Comparison of ENCODE assay signal across 8 cellular contexts in the genomic region with DNA sequence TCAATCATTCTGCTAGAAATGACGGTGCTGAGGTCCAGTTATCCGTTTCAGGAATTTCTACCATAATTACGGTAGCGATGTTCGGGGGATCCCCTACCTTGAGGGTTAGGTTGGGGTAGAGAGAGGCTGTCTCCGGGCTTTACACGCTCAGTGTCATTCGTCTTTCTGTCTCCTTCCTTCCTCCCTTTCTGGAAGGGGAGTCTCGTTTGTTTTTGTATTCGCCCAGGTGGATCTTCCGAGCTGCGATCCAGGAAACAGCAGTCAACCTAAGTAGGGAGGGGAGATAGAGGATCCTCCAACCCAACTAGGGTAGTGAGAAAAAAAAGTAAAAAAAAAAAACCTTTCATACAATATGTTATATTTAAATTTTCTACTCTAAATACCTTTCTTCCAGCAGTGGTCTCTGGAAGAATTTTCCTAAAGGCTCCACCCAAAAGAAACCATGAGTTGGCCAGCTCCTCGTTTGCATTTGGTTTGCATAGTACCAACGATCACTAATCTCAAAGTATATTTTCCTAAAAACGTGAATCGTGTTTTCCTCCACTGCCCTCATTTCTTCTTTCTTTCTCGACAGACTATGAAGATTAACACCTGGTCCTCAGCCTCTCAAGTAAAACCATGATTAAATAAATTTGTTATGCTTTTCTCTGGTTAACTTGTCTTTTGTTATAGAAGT. TPM values are rescaled to one million over a fixed set of nuclear protein-coding genes. Genes with fewer than 3 reads are reported as not detected.
DNase-seq lines count a peak whose midpoint lies in the region; ATAC-seq and TF ChIP-seq lines count a peak whose summit lies in the region.

No MANE protein-coding gene starts in this region.

- peaks cover 6% of the 10 kb centered on the region; the same call in 1 of the 2 replicates for H4K20me1 ChIP-seq in PC-9 (ENCODE audit: insufficient read depth)

- H3K27ac ChIP-seq in PC-9 (peak overlapping the region; percentile 92), trophoblast cell (ENCODE audit: low read depth, low read length) (peak overlapping the region; percentile 50)

- DNase-seq in PC-9 (no peak), endothelial cell (ENCODE audit: low spot score) (no peak), trophoblast cell (peak in 1 of 2 donors; percentile 15), NCI-H187 treated with DMSO at 0.1 percent for 48 hours (lab: John Stamatoyannopoulos, UW) (no peak), SK-N-DZ (ENCODE audit: low spot score) (no peak), ureter (ENCODE audit: low spot score) (no peak)

- peak overlapping the region; percentile 65 for H4K8ac ChIP-seq in trophoblast cell (ENCODE audit: low read depth, low read length)

- ATAC-seq in GM18868 (IDR thresholded peaks at IDR 0.05; ENCODE audit: unreplicated experiment) (peak; percentile 36), HG02678 (IDR thresholded peaks at IDR 0.05; ENCODE audit: unreplicated experiment) (peak; percentile 31)

- H2BK12ac ChIP-seq in trophoblast cell (ENCODE audit: low read length) = peak overlapping the region; percentile 56

- H3K9ac ChIP-seq in trophoblast cell (ENCODE audit: low read length) = peak overlapping the region; percentile 54

- H3K36me3 ChIP-seq in PC-9 (ENCODE audit: low read depth) (peaks cover 3% of the 10 kb centered on the region; the same call in 1 of the 2 replicates), trophoblast cell (ENCODE audit: control insufficient read depth in 1 of 2, insufficient read depth in 2 of 2, low read length in 2 of 2) (no peaks in the 10 kb centered on the region)

- H3K4me3 ChIP-seq in PC-9 = peak overlapping the region; percentile 94
- H3K4me3 ChIP-seq in trophoblast cell (ENCODE audit: low read depth, low read length) = peak overlapping the region; percentile 79

- peaks cover 18% of the 10 kb centered on the region for H3K79me1 ChIP-seq in trophoblast cell (ENCODE audit: low read length)

- peak overlapping the region; percentile 72 for H2BK5ac ChIP-seq in trophoblast cell (ENCODE audit: low read depth, low read length, poor library complexity)

- peak overlapping the region; percentile 96 for H3K4me2 ChIP-seq in PC-9
- H3K4me2 ChIP-seq in trophoblast cell (ENCODE audit: low read length) = peak overlapping the region; percentile 88

- H3K9me3 ChIP-seq in PC-9 (ENCODE audit: insufficient read depth, low read depth) = no peaks in the 10 kb centered on the region
- H3K9me3 ChIP-seq in trophoblast cell (ENCODE audit: insufficient read depth, low read depth, low read length) = no peaks in the 10 kb centered on the region

- no peak overlapping the region for H4K91ac ChIP-seq in trophoblast cell (ENCODE audit: low read depth, low read length)

- peaks cover 66% of the 10 kb centered on the region for H3K4me1 Mint-ChIP-seq in endothelial cell (ENCODE audit: unreplicated experiment)

- peaks cover 33% of the 10 kb centered on the region for H3F3A ChIP-seq in PC-9 (ENCODE audit: insufficient read depth, low read depth)

- H3K79me2 ChIP-seq in PC-9 (ENCODE audit: low read depth) = peaks cover 42% of the 10 kb centered on the region
- peaks cover 7% of the 10 kb centered on the region for H3K79me2 ChIP-seq in trophoblast cell (ENCODE audit: control insufficient read depth, insufficient read depth, low read length, poor library complexity)

- H2BK120ac ChIP-seq in trophoblast cell (ENCODE audit: insufficient read depth, low read length, poor library complexity) = peak overlapping the region; percentile 71

- H3K9me3 Mint-ChIP-seq in endothelial cell (ENCODE audit: unreplicated experiment) = no peaks in the 10 kb centered on the region

- no CpG with 5 or more reads among the region's 17 CpGs for WGBS in trophoblast cell (ENCODE audit: extremely low coverage, insufficient coverage, insufficient read length)

- no peaks in the 10 kb centered on the region for H3K9me2 ChIP-seq in PC-9 (ENCODE audit: insufficient read depth)

- intact Hi-C loops in PC-9 (cut with micrococcal nuclease; ENCODE audit: unreplicated experiment) = loop anchor here (2.0 to 10.0 kb wide), 4 partner anchors 16 to 420 kb away; partner anchors contain the start of genes PPP1R15B and SOX13

- H4K12ac ChIP-seq in trophoblast cell (ENCODE audit: low read depth, low read length) = peak overlapping the region; percentile 56

- H2AFZ ChIP-seq in PC-9 (peak overlapping the region; percentile 93), trophoblast cell (ENCODE audit: insufficient read depth, low read length, poor library complexity) (peak overlapping the region; percentile 94)

- peaks cover 30% of the 10 kb centered on the region for H3K36me3 Mint-ChIP-seq in endothelial cell (ENCODE audit: low read depth, unreplicated experiment)

- H3K27me3 Mint-ChIP-seq in endothelial cell (ENCODE audit: unreplicated experiment) = peaks cover 9% of the 10 kb centered on the region

- TSS peak; percentile 86 for BruUV-seq in PC-9 (replicated peaks; lab: Mats Ljungman, UMichigan)

- H3K23ac ChIP-seq in trophoblast cell (ENCODE audit: low read length) = no peak overlapping the region

- no peak overlapping the region for H2AK5ac ChIP-seq in trophoblast cell (ENCODE audit: low read length)

- peak overlapping the region; percentile 88 for H3K27ac Mint-ChIP-seq in endothelial cell (ENCODE audit: unreplicated experiment)

- H3K4ac ChIP-seq in trophoblast cell (ENCODE audit: low read depth, low read length) = peak overlapping the region; percentile 9

- H3K14ac ChIP-seq in trophoblast cell (ENCODE audit: low read length) = peak overlapping the region; percentile 41

- no peaks in the 10 kb centered on the region for H3K27me3 ChIP-seq in PC-9 (ENCODE audit: insufficient read depth, low read depth)
- H3K27me3 ChIP-seq in trophoblast cell (ENCODE audit: insufficient read depth, low read length) = no peaks in the 10 kb centered on the region

- peak overlapping the region; percentile 68 for H3K18ac ChIP-seq in trophoblast cell (ENCODE audit: low read length)

- CTCF ChIA-PET in PC-9 (lab: Charles Lee) = interaction anchor here (0.6 to 3.6 kb wide), 7 partner anchors 45 to 597 kb away, joined by 3 to 27 read pairs (median 5); no protein-coding TSS in a partner anchor

- no peak for TF ChIP-seq CTCF in PC-9 (conservative IDR thresholded peaks at IDR 0.05)
- TF ChIP-seq CTCF in endothelial cell (IDR thresholded peaks at IDR 0.05; ENCODE audit: unreplicated experiment) = no peak

- peak overlapping the region; percentile 93 for H3K4me3 Mint-ChIP-seq in endothelial cell (ENCODE audit: unreplicated experiment)

- H3K4me1 ChIP-seq in PC-9 (replicated peaks; ENCODE audit: insufficient read depth) (peaks cover 34% of the 10 kb centered on the region), trophoblast cell (ENCODE audit: control insufficient read depth in 1 of 2, insufficient read depth in 2 of 2, low read length in 2 of 2) (peaks cover 12 to 13% of the 10 kb centered on the region in 2 experiments)

- POLR2A ChIA-PET in PC-9 (lab: Charles Lee; ENCODE audit: unreplicated experiment) = interaction anchor here (0.7 to 2.6 kb wide), 2 partner anchors 45 to 77 kb away, joined by 16 to 25 read pairs; no protein-coding TSS in a partner anchor

RNA-seq across cellular contexts. Expression of gene PIK3C2B, which starts 0.6 kb away (rescaled TPM):
- 51.6 and 52.4 TPM in 2 replicates for total RNA-seq in PC-9 (2021)
- 256 TPM for total RNA-seq in endothelial cell (ENCODE audit: unreplicated experiment)
- polyA plus RNA-seq in trophoblast cell (2013) = 18.1 and 20.1 TPM in 2 replicates
- 6.3 and 8.5 TPM in 2 replicates for polyA plus RNA-seq in SK-N-DZ (2014; cell fraction: cytosol; rRNA removed)
- polyA plus RNA-seq in SK-N-DZ (2014; cell fraction: nucleus; rRNA removed) = 4.8 and 12.2 TPM in 2 replicates
- total RNA-seq in ureter = 146 TPM

RNA-seq across cellular contexts. Expression of gene MDM4, which starts 21.0 kb away (rescaled TPM):
- total RNA-seq in PC-9 (2021) (69.2 and 82.6 TPM in 2 replicates), endothelial cell (ENCODE audit: unreplicated experiment) (57.8 TPM), ureter (145 TPM)
- 16.1 and 17.2 TPM in 2 replicates for polyA plus RNA-seq in trophoblast cell (2013)
- polyA plus RNA-seq in SK-N-DZ (2014; cell fraction: cytosol; rRNA removed) = 26.3 and 28.1 TPM in 2 replicates
- 69.6 and 119 TPM in 2 replicates for polyA plus RNA-seq in SK-N-DZ (2014; cell fraction: nucleus; rRNA removed)
